Comparison of ENCODE assay signal across 8 cellular contexts in the genomic region with DNA sequence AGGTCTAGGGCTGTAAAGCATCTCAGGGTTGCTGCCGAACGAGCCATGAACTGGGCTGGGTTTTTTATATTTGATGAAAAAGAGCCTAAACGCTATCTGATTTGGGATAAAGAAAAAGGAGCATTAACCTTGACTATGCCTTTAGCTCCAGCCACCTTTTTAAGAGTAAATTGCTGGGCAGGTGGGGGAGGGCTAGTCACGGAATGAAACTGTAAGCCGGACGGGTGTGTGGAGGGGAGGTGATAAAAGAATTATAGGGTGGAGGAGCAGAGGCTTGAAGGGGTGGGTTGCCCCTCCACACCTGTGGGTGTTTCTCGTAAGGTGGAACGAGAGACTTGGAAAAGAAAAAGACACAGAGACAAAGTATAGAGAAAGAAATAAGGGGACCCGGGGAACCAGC. TPM values are rescaled to one million over a fixed set of nuclear protein-coding genes. Genes with fewer than 3 reads are reported as not detected.
DNase-seq lines count a peak whose midpoint lies in the region; ATAC-seq and TF ChIP-seq lines count a peak whose summit lies in the region.
"Not testable (repeated sequence)": the region's sequence is repeated elsewhere in the genome, so short reads cannot be mapped to it uniquely, and the experiment has no call there.
"Had no signal": no experiment of that assay in that cellular context is flagged by ENCODE, and none has a peak within 500 bp of the region (broad histone marks: within the 10 kb centered on the region; RNA-seq: fewer than 3 reads in every experiment).

No MANE protein-coding gene starts in this region.

- not testable (repeated sequence) for TF ChIP-seq CTCF in H9 (conservative IDR thresholded peaks at IDR 0.05); MCF 10A (IDR thresholded peaks at IDR 0.05; ENCODE audit: unreplicated experiment); glutamatergic neuron (IDR thresholded peaks at IDR 0.05; ENCODE audit: partially characterized antibody, unreplicated experiment); neural progenitor cell (IDR thresholded peaks at IDR 0.05); upper lobe of right lung (IDR thresholded peaks at IDR 0.05)

- not testable (repeated sequence) for H4K8ac ChIP-seq in H9 (replicated peaks; ENCODE audit: insufficient read length, low read depth, low read length)

- not testable (repeated sequence) for BruUV-seq in MCF 10A (replicated peaks; lab: Mats Ljungman, UMichigan)

- not testable (repeated sequence) for H3K9me3 ChIP-seq in H9 (ENCODE audit: control insufficient read depth, low read depth, low read length); NT2/D1 (ENCODE audit: insufficient read depth, low read length); iPS-20b (ENCODE audit: insufficient read depth, low read depth, low read length); neural progenitor cell (ENCODE audit: low read depth); upper lobe of right lung

- ATAC-seq in upper lobe of right lung, result peak; percentile 46

- not testable (repeated sequence) for H2BK15ac ChIP-seq in H9 (ENCODE audit: low read depth, low read length)

- not testable (repeated sequence) for H3K27me3 Mint-ChIP-seq in H9 (ENCODE audit: low read depth); MCF 10A (ENCODE audit: insufficient read depth, unreplicated experiment); glutamatergic neuron (ENCODE audit: unreplicated experiment)
- H3K27me3 Mint-ChIP-seq in neural progenitor cell (ENCODE audit: insufficient read depth, low read depth), result peaks cover 16% of the 10 kb centered on the region

- not testable (repeated sequence) for H3K9me3 Mint-ChIP-seq in H9; MCF 10A (ENCODE audit: unreplicated experiment); glutamatergic neuron (ENCODE audit: unreplicated experiment); neural progenitor cell

- not testable (repeated sequence) for H3K27me3 ChIP-seq in H9 (ENCODE audit: insufficient read depth, low read length); NT2/D1 (ENCODE audit: insufficient read depth, insufficient read length); iPS-20b (ENCODE audit: insufficient read depth, low read length); upper lobe of right lung
- H3K27me3 ChIP-seq in neural progenitor cell, result peaks cover 53% of the 10 kb centered on the region

- not testable (repeated sequence) for H2BK5ac ChIP-seq in H9 (ENCODE audit: insufficient read length, low read length)

- peak overlapping the region; percentile 49 for H3K4me3 ChIP-seq in NT2/D1 (ENCODE audit: insufficient read length, low read depth)
- H3K4me3 ChIP-seq in iPS-20b (ENCODE audit: low read length), result peak overlapping the region; percentile 60
- not testable (repeated sequence) for H3K4me3 ChIP-seq in neural progenitor cell
- H3K4me3 ChIP-seq in upper lobe of right lung, result peak overlapping the region; percentile 46

- not testable (repeated sequence) for H3K23me2 ChIP-seq in H9 (ENCODE audit: insufficient read length, low read depth, low read length, poor library complexity, severe bottlenecking)

- not testable (repeated sequence) for H3K36me3 ChIP-seq in NT2/D1 (ENCODE audit: insufficient read depth, insufficient read length, low read length); neural progenitor cell; upper lobe of right lung
- peaks cover 13% of the 10 kb centered on the region for H3K36me3 ChIP-seq in iPS-20b (ENCODE audit: insufficient read depth, low read depth, low read length)

- H3K4me1 ChIP-seq in H9 (ENCODE audit: insufficient read depth, low read length); NT2/D1 (ENCODE audit: insufficient read depth, insufficient read length); iPS-20b (ENCODE audit: insufficient read depth, low read length); upper lobe of right lung: not testable (repeated sequence)
- H3K4me1 ChIP-seq in neural progenitor cell, result peaks cover 14% of the 10 kb centered on the region

- not testable (repeated sequence) for H2AFZ ChIP-seq in H9 (ENCODE audit: low read length); neural progenitor cell (replicated peaks)

- intact Hi-C loops in MCF 10A (cut with micrococcal nuclease); upper lobe of right lung (cut with DNase I): not testable (repeated sequence)

- not testable (repeated sequence) for H4K5ac ChIP-seq in H9 (ENCODE audit: insufficient read length, low read depth, low read length)

- not testable (repeated sequence) for H3K9ac ChIP-seq in H9 (ENCODE audit: extremely low read depth, insufficient read length, low read length); neural progenitor cell
- H3K9ac ChIP-seq in NT2/D1 (ENCODE audit: insufficient read length, low read depth) (peak overlapping the region; percentile 65), iPS-20b (ENCODE audit: low read depth, low read length) (peak overlapping the region; percentile 78)

- H3K14ac ChIP-seq in H9 (ENCODE audit: insufficient read depth, low read length), result not testable (repeated sequence)

- H3K79me2 ChIP-seq in H9 (ENCODE audit: insufficient read depth, low read length); neural progenitor cell (ENCODE audit: low read depth): not testable (repeated sequence)

- H2BK120ac ChIP-seq in H9 (ENCODE audit: low read depth, low read length, poor library complexity, severe bottlenecking), result not testable (repeated sequence)

- not testable (repeated sequence) for H3K23ac ChIP-seq in H9 (ENCODE audit: insufficient read length, low read depth, low read length)

- not testable (repeated sequence) for H4K91ac ChIP-seq in H9 (ENCODE audit: insufficient read length, low read depth, low read length)

- WGBS in H9 (ENCODE audit: extremely low coverage, insufficient read length, low lambda C conversion rate), result no CpG with 5 or more reads among the region's 9 CpGs

- H3K4me2 ChIP-seq in H9 (ENCODE audit: insufficient read depth, insufficient read length, low read length), result peak overlapping the region; percentile 62
- peak overlapping the region; percentile 27 for H3K4me2 ChIP-seq in neural progenitor cell

- peaks cover 78 to 81% of the 10 kb centered on the region in 2 experiments for H3K4me1 Mint-ChIP-seq in H9
- peaks cover 37% of the 10 kb centered on the region for H3K4me1 Mint-ChIP-seq in MCF 10A (ENCODE audit: insufficient read depth, unreplicated experiment)
- H3K4me1 Mint-ChIP-seq in glutamatergic neuron (ENCODE audit: low read depth, unreplicated experiment), result peaks cover 34% of the 10 kb centered on the region
- H3K4me1 Mint-ChIP-seq in neural progenitor cell, result peaks cover 34% of the 10 kb centered on the region

- H3K18ac ChIP-seq in H9 (ENCODE audit: insufficient read length, low read depth, low read length), result not testable (repeated sequence)

- not testable (repeated sequence) for H2BK20ac ChIP-seq in H9 (ENCODE audit: low read depth, low read length, poor library complexity, severe bottlenecking)

- H3K27ac Mint-ChIP-seq in H9 (peak overlapping the region; percentile 95 to 99 (median 99)), MCF 10A (ENCODE audit: low read depth, unreplicated experiment) (peak overlapping the region; percentile 83)
- not testable (repeated sequence) for H3K27ac Mint-ChIP-seq in glutamatergic neuron (ENCODE audit: unreplicated experiment); neural progenitor cell

- not testable (repeated sequence) for H2BK12ac ChIP-seq in H9 (ENCODE audit: insufficient read length, low read depth, low read length)

- H3K4me3 Mint-ChIP-seq in H9 (peak overlapping the region; percentile 52 to 89), MCF 10A (ENCODE audit: unreplicated experiment) (peak overlapping the region; percentile 58), glutamatergic neuron (ENCODE audit: unreplicated experiment) (peak overlapping the region; percentile 37)
- H3K4me3 Mint-ChIP-seq in neural progenitor cell, result not testable (repeated sequence)

- H3K79me1 ChIP-seq in H9 (ENCODE audit: insufficient read depth, low read depth, low read length, poor library complexity, severe bottlenecking), result not testable (repeated sequence)

- not testable (repeated sequence) for H3K56ac ChIP-seq in H9 (ENCODE audit: insufficient read length, low read depth, low read length)

- POLR2A ChIA-PET in MCF 10A (lab: Yijun Ruan, JAX), result interaction anchor here (0.6 to 1.5 kb wide), 4 partner anchors 29 to 196 kb away, joined by 3 to 17 read pairs (median 6); a partner anchor contains a TSS

- not testable (repeated sequence) for H4K20me1 ChIP-seq in H9 (ENCODE audit: control insufficient read depth, insufficient read depth, insufficient read length); neural progenitor cell (ENCODE audit: low read depth)

- peaks cover 0 to 69% (median 27%) of the 10 kb centered on the region in 3 experiments; a peak in 6 of 7 replicates for H3K36me3 Mint-ChIP-seq in H9 (ENCODE audit: insufficient read depth in 1 of 3, low read depth in 3 of 3)
- H3K36me3 Mint-ChIP-seq in MCF 10A (ENCODE audit: insufficient read depth, unreplicated experiment); glutamatergic neuron (ENCODE audit: unreplicated experiment); neural progenitor cell: not testable (repeated sequence)

- peaks cover 14% of the 10 kb centered on the region for H3F3A ChIP-seq in neural progenitor cell (ENCODE audit: low read depth)

- CTCF ChIA-PET in MCF 10A (lab: Yijun Ruan, JAX), result not testable (repeated sequence)

- DNase-seq in H9; NT2/D1 (ENCODE audit: low read depth, low spot score); MCF 10A (ENCODE audit: unreplicated experiment); glutamatergic neuron; neural progenitor cell (ENCODE audit: low spot score); upper lobe of right lung: not testable (repeated sequence)

- not testable (repeated sequence) for H2AK5ac ChIP-seq in H9 (ENCODE audit: insufficient read length, low read length)

- H3K4ac ChIP-seq in H9 (ENCODE audit: low read depth, low read length), result not testable (repeated sequence)

- H3K27ac ChIP-seq in H9 (ENCODE audit: insufficient read length, low read depth, low read length); iPS-20b (ENCODE audit: low read length); neural progenitor cell: not testable (repeated sequence)
- peak overlapping the region; percentile 70 for H3K27ac ChIP-seq in upper lobe of right lung

- H3T11ph ChIP-seq in H9 (ENCODE audit: low read length), result not testable (repeated sequence)

RNA-seq across cellular contexts. Expression of a gene that starts 41.3 kb away (rescaled TPM):
- total RNA-seq in H9 (2021), result not detected in 2 replicates
- not detected in 2 replicates for total RNA-seq in MCF 10A (2022)
- not detected for total RNA-seq in glutamatergic neuron (ENCODE audit: unreplicated experiment)
- not detected in 2 replicates for total RNA-seq in neural progenitor cell (ENCODE audit: low replicate concordance)
- 0.46 TPM for total RNA-seq in upper lobe of right lung
- total RNA-seq: CD4-positive, alpha-beta memory T cell had no signal
